ENCODE assay signal across 32 cellular contexts in genomic region chr9:103169798-103170197, GRCh38.
"Had no signal": no experiment of that assay in that cellular context is flagged by ENCODE, and none has a peak within 500 bp of the region (broad histone marks: within the 10 kb centered on the region; RNA-seq: fewer than 3 reads in every experiment).

No MANE protein-coding gene starts in this region.

- H3K36me3 ChIP-seq: adrenal gland, breast epithelium, MG63 had no signal

- H3K27ac ChIP-seq: adrenal gland, body of pancreas, breast epithelium, PC-9, RWPE1 had no signal

- H2AFZ ChIP-seq: PC-9 had no signal

- FAIRE-seq: astrocyte had no signal

- H3K9me3 ChIP-seq: MG63 had no signal

- H3K4me1 ChIP-seq: adrenal gland, body of pancreas, breast epithelium had no signal

- H3K4me2 ChIP-seq: PC-9 had no signal

- H3K27ac Mint-ChIP-seq: activated CD4-positive, alpha-beta T cell treated with anti-CD3 and anti-CD28 coated beads for 36 hours; activated CD4-positive, alpha-beta T cell treated with anti-CD3 and anti-CD28 coated beads, Interleukin-2, amount 10 ng/mL, durations not matched to agents 7 days and 5 days; activated CD8-positive, alpha-beta T cell treated with anti-CD3 and anti-CD28 coated beads, Interleukin-2, amount 10 ng/mL, durations not matched to agents 7 days and 5 days; activated naive CD4-positive, alpha-beta T cell treated with anti-CD3 and anti-CD28 coated beads for 36 hours; activated naive CD4-positive, alpha-beta T cell treated with anti-CD3 and anti-CD28 coated beads, Interleukin-2, amount 50 U/mL, for 72 hours; activated T-helper 1 cell treated with anti-CD3 and anti-CD28 coated beads, Interleukin-12 subunit alpha, Interleukin-12 subunit beta, Interleukin-2, Interleukin-4 antibody, amounts not matched to agents 30 ng/mL and 10 ng/mL and 1 ng/mL, durations not matched to agents 14 hours and 24 hours and 36 hours had no signal

- H3K27me3 ChIP-seq: adrenal gland, body of pancreas, breast epithelium, MG63 had no signal

- H3K4me1 Mint-ChIP-seq: activated CD4-positive, alpha-beta T cell treated with anti-CD3 and anti-CD28 coated beads for 36 hours; activated CD4-positive, alpha-beta T cell treated with anti-CD3 and anti-CD28 coated beads, Interleukin-2, amount 10 ng/mL, durations not matched to agents 7 days and 5 days had no signal

- H3K4me3 ChIP-seq: adrenal gland, body of pancreas, breast epithelium, MG63, PC-9 had no signal

- H3K27me3 Mint-ChIP-seq: activated CD4-positive, alpha-beta T cell treated with anti-CD3 and anti-CD28 coated beads for 36 hours; activated CD4-positive, alpha-beta T cell treated with anti-CD3 and anti-CD28 coated beads, Interleukin-2, amount 10 ng/mL, durations not matched to agents 7 days and 5 days had no signal

- H3K4me3 Mint-ChIP-seq: activated CD4-positive, alpha-beta T cell treated with anti-CD3 and anti-CD28 coated beads for 36 hours; activated CD4-positive, alpha-beta T cell treated with anti-CD3 and anti-CD28 coated beads, Interleukin-2, amount 10 ng/mL, durations not matched to agents 7 days and 5 days; activated CD8-positive, alpha-beta T cell treated with anti-CD3 and anti-CD28 coated beads, Interleukin-2, amount 10 ng/mL, durations not matched to agents 7 days and 5 days; activated naive CD4-positive, alpha-beta T cell treated with anti-CD3 and anti-CD28 coated beads for 36 hours; activated T-cell treated with anti-CD3 and anti-CD28 coated beads, Interleukin-2, amount 50 U/mL, for 4 hours; activated T-helper 1 cell treated with anti-CD3 and anti-CD28 coated beads, Interleukin-12 subunit alpha, Interleukin-12 subunit beta, Interleukin-2, Interleukin-4 antibody, amounts not matched to agents 30 ng/mL and 10 ng/mL and 1 ng/mL, durations not matched to agents 14 hours and 24 hours and 36 hours had no signal

- DNase-seq: activated CD4-positive, alpha-beta T cell treated with anti-CD3 and anti-CD28 coated beads for 36 hours; activated CD4-positive, alpha-beta T cell treated with anti-CD3 and anti-CD28 coated beads, Interleukin-2, amount 10 ng/mL, durations not matched to agents 7 days and 5 days; activated CD4-positive, alpha-beta T cell treated with anti-CD3 and anti-CD28 coated beads, Interleukin-2, amount 50 U/mL, for 48 hours; activated CD8-positive, alpha-beta memory T cell treated with anti-CD3 and anti-CD28 coated beads, Interleukin-2, amount 50 U/mL, for 4 hours; activated CD8-positive, alpha-beta T cell treated with anti-CD3 and anti-CD28 coated beads, Interleukin-2, amount 10 ng/mL, durations not matched to agents 7 days and 5 days; activated gamma-delta T cell treated with Interleukin-2 at 50 U/mL for 16 hours; activated naive CD4-positive, alpha-beta T cell treated with anti-CD3 and anti-CD28 coated beads for 36 hours; activated T-cell treated with anti-CD3 and anti-CD28 coated beads for 4 hours; activated T-cell treated with anti-CD3 and anti-CD28 coated beads, Interleukin-2, amount 50 U/mL, for 4 hours; adrenal gland; body of pancreas; Karpas-422; KBM-7; MG63; NCI-H1048; NCI-H1105 treated with DMSO at 0.1 percent for 48 hours; NCI-H1436; NCI-H1694; NCI-H1930; NCI-H2081 treated with DMSO at 0.1 percent for 48 hours; NCI-H226; NCI-H446 treated with DMSO at 0.1 percent for 48 hours; NCI-H524; NK-92 treated with Interleukin-12 subunit alpha and Interleukin-12 subunit beta, amount 100 ng/mL, for 24 hours; PC-9; Right ventricle myocardium superior; T1000 had no signal
